8 cellular contexts compared by ENCODE assay signal in the genomic region with DNA sequence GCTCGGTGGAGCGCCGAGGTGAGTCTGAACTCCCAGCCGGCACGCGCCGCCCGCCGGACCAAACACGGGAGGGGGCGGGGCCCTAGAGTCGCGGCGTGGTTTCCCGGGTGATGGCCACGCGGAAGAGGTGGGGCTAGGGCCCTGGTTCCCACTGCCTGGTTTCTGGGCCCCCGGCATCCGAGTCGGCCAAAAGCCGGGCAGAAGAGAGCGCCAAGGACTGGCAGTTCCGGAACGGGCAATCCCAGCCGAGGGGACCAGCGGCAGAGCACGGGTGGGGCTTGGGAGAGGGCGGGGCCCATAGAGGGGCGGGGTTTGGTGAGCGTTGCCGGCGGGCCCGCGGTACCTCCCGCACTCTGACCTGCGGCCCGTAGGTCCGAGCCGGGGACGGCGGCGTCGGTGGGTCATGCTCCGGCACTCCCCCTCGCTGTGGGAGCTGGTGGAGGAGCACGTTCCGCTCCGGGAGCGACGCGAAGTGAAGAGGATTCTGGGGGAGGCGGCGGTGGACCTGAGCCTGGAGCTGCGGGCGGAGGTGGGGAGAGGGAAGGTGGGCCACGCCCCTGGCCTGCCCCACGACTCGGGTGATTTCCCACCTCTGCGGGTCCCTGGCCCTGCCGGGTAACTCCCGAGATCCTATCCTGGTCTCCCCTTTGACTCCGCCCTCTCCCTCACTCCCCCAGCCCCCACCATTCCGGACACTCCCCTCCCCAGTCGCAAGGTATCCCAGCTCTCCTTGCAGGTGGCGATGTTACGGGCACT. TPM values are rescaled to one million over a fixed set of nuclear protein-coding genes. Genes with fewer than 3 reads are reported as not detected.
DNase-seq lines count a peak whose midpoint lies in the region; ATAC-seq and TF ChIP-seq lines count a peak whose summit lies in the region.

A gene (plus strand): TSS at position 124 of the 756 bp plus-strand sequence. CDS start 280 bp downstream, at position 404.

- H3K4me1 ChIP-seq in BLaER1 treated with 17β-estradiol and CSF1 and Interleukin-3, amounts not matched to agents 10 nM and 100 nM, result peaks cover 39 to 61% (median 57%) of the 10 kb centered on the region in 10 experiments
- peaks cover 18% of the 10 kb centered on the region for H3K4me1 ChIP-seq in NT2/D1 (ENCODE audit: insufficient read depth, insufficient read length)
- H3K4me1 ChIP-seq in mucosa of descending colon (ENCODE audit: low read depth), result peaks cover 17% of the 10 kb centered on the region

- intact Hi-C loops in mucosa of descending colon (cut with DNase I, micrococcal nuclease), result no loop called here

- peaks cover 0 to 14% (median 10%) of the 10 kb centered on the region in 11 experiments; a peak in 16 of 22 replicates for H3K36me3 ChIP-seq in BLaER1 treated with 17β-estradiol and CSF1 and Interleukin-3, amounts not matched to agents 10 nM and 100 nM
- H3K36me3 ChIP-seq in NT2/D1 (ENCODE audit: insufficient read depth, insufficient read length, low read length) (peaks cover 27% of the 10 kb centered on the region), mucosa of descending colon (ENCODE audit: low read depth) (no peaks in the 10 kb centered on the region)

- peak within 1 kb of the TSS; percentile 70 to 82 (median 73) for H3K4me3 ChIP-seq in BLaER1 treated with 17β-estradiol and CSF1 and Interleukin-3, amounts not matched to agents 10 nM and 100 nM
- H3K4me3 ChIP-seq in NT2/D1 (ENCODE audit: insufficient read length, low read depth), result peak within 1 kb of the TSS; percentile 79
- peak within 1 kb of the TSS; percentile 36 for H3K4me3 ChIP-seq in mucosa of descending colon

- no peak for DNase-seq in NT2/D1 (ENCODE audit: low read depth, low spot score)
- peak; percentile 65 for DNase-seq in activated T-cell treated with anti-CD3 and anti-CD28 coated beads for 1 hour (ENCODE audit: low read depth)
- DNase-seq in epithelial cell of prostate (ENCODE audit: low read depth, low spot score), result no peak
- peak; percentile 89 to 92 (median 90) for DNase-seq in mucosa of descending colon
- DNase-seq in stimulated activated CD8-positive, alpha-beta memory T cell treated with anti-CD3 and anti-CD28 coated beads, Interleukin-4, amount 100 ng/mL, for 24 hours (ENCODE audit: low read depth), result peak; percentile 72

- no peaks in the 10 kb centered on the region for H3K9me3 ChIP-seq in BLaER1 treated with 17β-estradiol and CSF1 and Interleukin-3, amounts not matched to agents 10 nM and 100 nM (replicated peaks in 1 of 11)
- H3K9me3 ChIP-seq in NT2/D1 (ENCODE audit: insufficient read depth, low read length) (no peaks in the 10 kb centered on the region), mucosa of descending colon (no peaks in the 10 kb centered on the region)

- TF ChIP-seq CTCF in mucosa of descending colon (IDR thresholded peaks at IDR 0.05), result no peak

- ATAC-seq in GM19351 (IDR thresholded peaks at IDR 0.05; ENCODE audit: unreplicated experiment) (peak; percentile 75), HG03521 (IDR thresholded peaks at IDR 0.05; ENCODE audit: unreplicated experiment) (peak; percentile 80), mucosa of descending colon (peak; percentile 85)

- peak within 1 kb of the TSS; percentile 63 to 82 (median 77) for H3K9ac ChIP-seq in BLaER1 treated with 17β-estradiol and CSF1 and Interleukin-3, amounts not matched to agents 10 nM and 100 nM
- H3K9ac ChIP-seq in NT2/D1 (ENCODE audit: insufficient read length, low read depth), result peak within 1 kb of the TSS; percentile 91

- peak within 1 kb of the TSS; percentile 43 to 78 (median 59); a peak in 21 of 22 replicates for H3K27ac ChIP-seq in BLaER1 treated with 17β-estradiol and CSF1 and Interleukin-3, amounts not matched to agents 10 nM and 100 nM
- H3K27ac ChIP-seq in epithelial cell of prostate, result peak within 1 kb of the TSS; percentile 78

- no peaks in the 10 kb centered on the region for H3K27me3 ChIP-seq in BLaER1 treated with 17β-estradiol and CSF1 and Interleukin-3, amounts not matched to agents 10 nM and 100 nM
- H3K27me3 ChIP-seq in NT2/D1 (ENCODE audit: insufficient read depth, insufficient read length), result no peaks in the 10 kb centered on the region

- peak within 1 kb of the TSS; percentile 77 to 99 (median 96) for H3K4me2 ChIP-seq in BLaER1 treated with 17β-estradiol and CSF1 and Interleukin-3, amounts not matched to agents 10 nM and 100 nM

- H4K20me1 ChIP-seq in BLaER1 treated with 17β-estradiol and CSF1 and Interleukin-3, amounts not matched to agents 10 nM and 100 nM, result peaks cover 0 to 14% (median 0%) of the 10 kb centered on the region in 11 experiments; a peak in 4 of 22 replicates

RNA-seq across cellular contexts. Expression of the gene that starts here (rescaled TPM):
- total RNA-seq in mucosa of descending colon, result 10 to 100 TPM; 13.4 to 19.6 (median 16.9) TPM

Comparison
In these comparisons a context has a peak if more than half of its experiments do, and no peak if none do; other contexts are left out.
1. DNase-seq: peak in activated T-cell treated with anti-CD3 and anti-CD28 coated beads for 1 hour (single experiment), mucosa of descending colon (3 of 3) and stimulated activated CD8-positive, alpha-beta memory T cell treated with anti-CD3 and anti-CD28 coated beads, Interleukin-4, amount 100 ng/mL, for 24 hours (single experiment); none in NT2/D1 (single experiment) and epithelial cell of prostate (single experiment).
2. Peak in every context shown above with its lines, with median percentiles within 50 percentile points of each other: H3K4me3 ChIP-seq and ATAC-seq.